ENCODE assay signal across 1 cellular context in genomic region chr11:64916848-64917662, GRCh38.
TF ChIP-seq lines count a peak whose summit lies in the region.

TSS of gene ATG2A (minus strand) at chr11:64917209. CDS start at chr11:64917135, 74 bp downstream.

TF ChIP-seq in K562, 482 proteins besides CTCF, POLR2A, EP300 and RAD21 (continued from another document and continues in another):
- TF ChIP-seq TAL1 (IDR thresholded peaks at IDR 0.05), result no peak
- TF ChIP-seq GABPB1 (CRISPR knock-in tag; IDR thresholded peaks at IDR 0.05), result peak; percentile 49; the same call in 1 of the 2 replicates
- TF ChIP-seq NEUROD1 (IDR thresholded peaks at IDR 0.05; ENCODE audit: borderline replicate concordance, low read depth, low read length, partially characterized antibody), result peak; percentile 30
- no peak for TF ChIP-seq ZNF780A (CRISPR knock-in tag; IDR thresholded peaks at IDR 0.05)
- TF ChIP-seq HES1 (IDR thresholded peaks at IDR 0.05; ENCODE audit: low read depth), result no peak
- peak; percentile 66; the same call in 1 of the 2 replicates for TF ChIP-seq HMGXB4 (CRISPR knock-in tag; IDR thresholded peaks at IDR 0.05)
- no peak for TF ChIP-seq KHSRP (IDR thresholded peaks at IDR 0.05)
- peak; percentile 75; the same call in 1 of the 2 replicates for TF ChIP-seq FOXK1 (CRISPR knock-in tag; IDR thresholded peaks at IDR 0.05; ENCODE audit: borderline replicate concordance)
- TF ChIP-seq ZFP91 (CRISPR knock-in tag; IDR thresholded peaks at IDR 0.05), result peak; percentile 96
- TF ChIP-seq ZNF407 (IDR thresholded peaks at IDR 0.05; ENCODE audit: low read depth), result no peak
- peak; percentile 59 for TF ChIP-seq CEBPG (CRISPR knock-in tag; IDR thresholded peaks at IDR 0.05)
- TF ChIP-seq CEBPG (tag; conservative IDR thresholded peaks at IDR 0.05 in 1 of 2, IDR thresholded peaks at IDR 0.05 in 1 of 2), result no peak; a peak in 3 of 4 replicates
- TF ChIP-seq ZNF589 (CRISPR knock-in tag; IDR thresholded peaks at IDR 0.05; ENCODE audit: low read depth), result no peak
- no peak for TF ChIP-seq HMG20B (CRISPR knock-in tag; IDR thresholded peaks at IDR 0.05)
- TF ChIP-seq MBD2 (IDR thresholded peaks at IDR 0.05; ENCODE audit: borderline replicate concordance, low read depth), result peak; percentile 93
- peak; percentile 44 for TF ChIP-seq SAP30 (IDR thresholded peaks at IDR 0.05; ENCODE audit: borderline replicate concordance, insufficient read depth, low read depth, low read length, poor library complexity, severe bottlenecking)
- peak; percentile 93 for TF ChIP-seq PKNOX1 (IDR thresholded peaks at IDR 0.05)
- peak; percentile 50 to 65 for TF ChIP-seq MNT (conservative IDR thresholded peaks at IDR 0.05)
- TF ChIP-seq, protein P1, sequence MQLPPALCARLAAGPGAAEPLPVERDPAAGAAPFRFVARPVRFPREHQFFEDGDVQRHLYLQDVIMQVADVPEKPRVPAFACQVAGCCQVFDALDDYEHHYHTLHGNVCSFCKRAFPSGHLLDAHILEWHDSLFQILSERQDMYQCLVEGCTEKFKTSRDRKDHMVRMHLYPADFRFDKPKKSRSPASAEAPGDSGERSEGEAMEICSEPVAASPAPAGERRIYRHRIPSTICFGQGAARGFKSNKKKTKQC (CRISPR knock-in tag; IDR thresholded peaks at IDR 0.05), result peak; percentile 79
- TF ChIP-seq, protein P2, sequence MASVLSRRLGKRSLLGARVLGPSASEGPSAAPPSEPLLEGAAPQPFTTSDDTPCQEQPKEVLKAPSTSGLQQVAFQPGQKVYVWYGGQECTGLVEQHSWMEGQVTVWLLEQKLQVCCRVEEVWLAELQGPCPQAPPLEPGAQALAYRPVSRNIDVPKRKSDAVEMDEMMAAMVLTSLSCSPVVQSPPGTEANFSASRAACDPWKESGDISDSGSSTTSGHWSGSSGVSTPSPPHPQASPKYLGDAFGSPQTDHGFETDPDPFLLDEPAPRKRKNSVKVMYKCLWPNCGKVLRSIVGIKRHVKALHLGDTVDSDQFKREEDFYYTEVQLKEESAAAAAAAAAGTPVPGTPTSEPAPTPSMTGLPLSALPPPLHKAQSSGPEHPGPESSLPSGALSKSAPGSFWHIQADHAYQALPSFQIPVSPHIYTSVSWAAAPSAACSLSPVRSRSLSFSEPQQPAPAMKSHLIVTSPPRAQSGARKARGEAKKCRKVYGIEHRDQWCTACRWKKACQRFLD (CRISPR knock-in tag; IDR thresholded peaks at IDR 0.05), result no peak
- no peak for TF ChIP-seq ZNF316 (IDR thresholded peaks at IDR 0.05)
- TF ChIP-seq ZMIZ1 (IDR thresholded peaks at IDR 0.05; ENCODE audit: low read depth in 2 of 2, low read length in 2 of 2), result 0 out of 4 replicates have a peak, but pooled peaks of 1 of the 2 experiments have one; percentile 11
- peak in 2 of 3 experiments; percentile 67 to 71 for TF ChIP-seq YY1 (IDR thresholded peaks at IDR 0.05; ENCODE audit: borderline replicate concordance in 1 of 3, control insufficient read depth in 1 of 3, extremely low read depth in 1 of 3, insufficient read depth in 3 of 3, insufficient read length in 1 of 3, insufficient replicate concordance in 2 of 3, low read depth in 1 of 3, low read length in 2 of 3)
- no peak for TF ChIP-seq PBX2 (CRISPR knock-in tag; IDR thresholded peaks at IDR 0.05; ENCODE audit: low read depth)
- peak; percentile 77 for TF ChIP-seq PBX2 (tag; conservative IDR thresholded peaks at IDR 0.05; ENCODE audit: low read depth)
- TF ChIP-seq NONO (IDR thresholded peaks at IDR 0.05; ENCODE audit: low read depth in 2 of 2, low read length in 1 of 2), result 0 out of 4 replicates have a peak, but pooled peaks of 1 of the 2 experiments have one; percentile 15
- peak; percentile 82; the same call in 1 of the 2 replicates for TF ChIP-seq KAT7 (CRISPR knock-in tag; IDR thresholded peaks at IDR 0.05; ENCODE audit: borderline replicate concordance)
- TF ChIP-seq ESRRA (IDR thresholded peaks at IDR 0.05; ENCODE audit: borderline replicate concordance, low read depth), result peak; percentile 42; the same call in 1 of the 2 replicates
- peak; percentile 99 for TF ChIP-seq SP1 (CRISPR knock-in tag; IDR thresholded peaks at IDR 0.05)
